ENCODE assay signal across 1 cellular context in genomic region chr9:2290382-2290781, GRCh38.
TF ChIP-seq lines count a peak whose summit lies in the region.

No MANE protein-coding gene starts in this region.

TF ChIP-seq in H1, 55 proteins besides CTCF, POLR2A, EP300 and RAD21:
- TF ChIP-seq CEBPB (IDR thresholded peaks at IDR 0.05; ENCODE audit: low read depth, low read length): no peak
- TF ChIP-seq SP2 (IDR thresholded peaks at IDR 0.05; ENCODE audit: low read length): no peak
- no peak for TF ChIP-seq SRF (IDR thresholded peaks at IDR 0.05; ENCODE audit: low read depth, low read length)
- no peak for TF ChIP-seq KDM5A (IDR thresholded peaks at IDR 0.05; ENCODE audit: low read length)
- no peak for TF ChIP-seq TAF1 (IDR thresholded peaks at IDR 0.05; ENCODE audit: low read depth, low read length)
- no peak for TF ChIP-seq HDAC6 (IDR thresholded peaks at IDR 0.05; ENCODE audit: low read depth, low read length)
- TF ChIP-seq SUZ12 (IDR thresholded peaks at IDR 0.05; ENCODE audit: low read length): no peak
- no peak for TF ChIP-seq CBX8 (IDR thresholded peaks at IDR 0.05; ENCODE audit: borderline replicate concordance, low read depth, low read length)
- no peak for TF ChIP-seq JUND (IDR thresholded peaks at IDR 0.05; ENCODE audit: low read length)
- no peak for TF ChIP-seq BCL11A (IDR thresholded peaks at IDR 0.05; ENCODE audit: low read depth in 2 of 2, low read length in 2 of 2)
- TF ChIP-seq SP1 (IDR thresholded peaks at IDR 0.05; ENCODE audit: low read depth, low read length): no peak
TF ChIP-seq in H1: peak in this region for 0.
